Comparison of ENCODE assay signal across 2 cellular contexts in the genomic region with DNA sequence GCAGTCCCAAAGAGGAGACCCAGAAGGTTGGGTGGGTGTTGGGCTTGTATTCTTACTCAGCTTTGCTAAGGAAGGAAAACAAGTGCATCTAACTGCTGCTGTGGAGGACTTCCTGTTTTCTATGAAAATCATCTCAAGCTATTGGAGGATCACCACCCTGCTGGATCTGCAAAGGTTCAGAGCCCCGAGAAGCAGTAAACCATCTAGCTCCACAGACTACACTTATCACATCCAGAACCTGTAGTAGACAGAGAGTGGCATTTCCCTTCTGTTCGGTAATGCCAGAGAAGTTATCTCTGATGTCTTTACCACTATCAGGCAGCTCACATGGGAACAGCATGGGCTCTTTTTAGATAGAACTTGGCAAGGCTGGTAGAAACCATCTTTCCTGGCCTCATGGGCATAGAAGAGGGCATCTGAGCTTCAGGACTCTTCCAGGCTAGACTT.
A peak's percentile ranks its signal among the peaks of the same experiment; 100 is the strongest.
TF ChIP-seq lines count a peak whose summit lies in the region.

No MANE protein-coding gene starts in this region.

TF ChIP-seq in GM12891, 5 proteins besides CTCF, POLR2A, EP300 and RAD21:
- TF ChIP-seq SPI1 (IDR thresholded peaks at IDR 0.05; ENCODE audit: low read depth, low read length) (peak; percentile 87), PAX5 (IDR thresholded peaks at IDR 0.05; ENCODE audit: insufficient read depth, low read length, severe bottlenecking) (no peak)

TF ChIP-seq in GM12878, 131 proteins besides CTCF, POLR2A, EP300 and RAD21:
- TF ChIP-seq FOXM1 (IDR thresholded peaks at IDR 0.05; ENCODE audit: low read depth, low read length), result no peak
- TF ChIP-seq CBX3 (IDR thresholded peaks at IDR 0.05; ENCODE audit: borderline replicate concordance, low read depth), result no peak
- peak; percentile 84 for TF ChIP-seq SPI1 (IDR thresholded peaks at IDR 0.05; ENCODE audit: borderline replicate concordance, insufficient read depth, low read depth, low read length)
- TF ChIP-seq, protein P1, sequence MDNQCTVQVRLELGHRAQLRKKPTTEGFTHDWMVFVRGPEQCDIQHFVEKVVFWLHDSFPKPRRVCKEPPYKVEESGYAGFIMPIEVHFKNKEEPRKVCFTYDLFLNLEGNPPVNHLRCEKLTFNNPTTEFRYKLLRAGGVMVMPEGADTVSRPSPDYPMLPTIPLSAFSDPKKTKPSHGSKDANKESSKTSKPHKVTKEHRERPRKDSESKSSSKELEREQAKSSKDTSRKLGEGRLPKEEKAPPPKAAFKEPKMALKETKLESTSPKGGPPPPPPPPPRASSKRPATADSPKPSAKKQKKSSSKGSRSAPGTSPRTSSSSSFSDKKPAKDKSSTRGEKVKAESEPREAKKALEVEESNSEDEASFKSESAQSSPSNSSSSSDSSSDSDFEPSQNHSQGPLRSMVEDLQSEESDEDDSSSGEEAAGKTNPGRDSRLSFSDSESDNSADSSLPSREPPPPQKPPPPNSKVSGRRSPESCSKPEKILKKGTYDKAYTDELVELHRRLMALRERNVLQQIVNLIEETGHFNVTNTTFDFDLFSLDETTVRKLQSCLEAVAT (IDR thresholded peaks at IDR 0.05), result no peak
- TF ChIP-seq MTA2 (IDR thresholded peaks at IDR 0.05; ENCODE audit: low read depth), result no peak
- TF ChIP-seq, protein P2, sequence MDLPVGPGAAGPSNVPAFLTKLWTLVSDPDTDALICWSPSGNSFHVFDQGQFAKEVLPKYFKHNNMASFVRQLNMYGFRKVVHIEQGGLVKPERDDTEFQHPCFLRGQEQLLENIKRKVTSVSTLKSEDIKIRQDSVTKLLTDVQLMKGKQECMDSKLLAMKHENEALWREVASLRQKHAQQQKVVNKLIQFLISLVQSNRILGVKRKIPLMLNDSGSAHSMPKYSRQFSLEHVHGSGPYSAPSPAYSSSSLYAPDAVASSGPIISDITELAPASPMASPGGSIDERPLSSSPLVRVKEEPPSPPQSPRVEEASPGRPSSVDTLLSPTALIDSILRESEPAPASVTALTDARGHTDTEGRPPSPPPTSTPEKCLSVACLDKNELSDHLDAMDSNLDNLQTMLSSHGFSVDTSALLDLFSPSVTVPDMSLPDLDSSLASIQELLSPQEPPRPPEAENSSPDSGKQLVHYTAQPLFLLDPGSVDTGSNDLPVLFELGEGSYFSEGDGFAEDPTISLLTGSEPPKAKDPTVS (IDR thresholded peaks at IDR 0.05; ENCODE audit: low read depth, low read length), result no peak
- TF ChIP-seq MXI1 (IDR thresholded peaks at IDR 0.05; ENCODE audit: low read depth, low read length), result no peak
